30 cellular contexts compared by ENCODE assay signal in the genomic region with DNA sequence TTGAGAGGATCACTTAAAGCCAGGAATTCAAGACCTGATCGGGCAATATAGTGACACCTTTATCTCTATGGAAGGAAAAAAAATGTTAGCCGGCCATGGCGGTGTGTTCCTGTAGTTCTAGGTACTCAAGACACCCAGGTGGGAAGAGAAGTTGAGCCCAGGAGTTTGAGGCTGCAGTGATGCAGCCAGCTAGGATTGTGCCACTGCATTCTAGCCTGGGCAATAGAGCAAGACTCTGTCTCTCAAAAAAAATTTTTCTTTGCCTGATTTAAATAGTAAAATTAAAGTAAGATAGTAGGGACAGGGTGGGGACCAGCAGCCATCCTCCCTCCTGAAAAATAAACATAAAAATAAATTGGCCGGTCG. TPM values are rescaled to one million over a fixed set of nuclear protein-coding genes. Genes with fewer than 3 reads are reported as not detected.
DNase-seq lines count a peak whose midpoint lies in the region; ATAC-seq, FAIRE-seq and TF ChIP-seq lines count a peak whose summit lies in the region.
"Had no signal": no experiment of that assay in that cellular context is flagged by ENCODE, and none has a peak within 500 bp of the region (broad histone marks: within the 10 kb centered on the region; RNA-seq: fewer than 3 reads in every experiment).

No MANE protein-coding gene starts in this region.

- peak overlapping the region; percentile 88; the same call in 1 of the 2 replicates for H2BK12ac ChIP-seq in H1 (ENCODE audit: low read depth, low read length)

- H2BK120ac ChIP-seq in H1 (replicated peaks; ENCODE audit: low read depth, low read length) (peak overlapping the region; percentile 64), mesendoderm (ENCODE audit: low read depth, low read length) (no peak overlapping the region)

- H3K36me3 ChIP-seq in breast epithelium (no peaks in the 10 kb centered on the region), H1 (ENCODE audit: control insufficient read depth in 2 of 4, insufficient read depth in 4 of 4, low read length in 3 of 4) (peaks cover 0 to 15% (median 0%) of the 10 kb centered on the region in 4 experiments; a peak in 3 of 8 replicates), mesendoderm (ENCODE audit: control insufficient read depth, insufficient read depth, low read length) (no peaks in the 10 kb centered on the region), vagina (no peaks in the 10 kb centered on the region), gastroesophageal sphincter (no peaks in the 10 kb centered on the region)
- H3K36me3 ChIP-seq: heart left ventricle, left ventricle myocardium inferior, neural progenitor cell had no signal

- ATAC-seq in GM19351 (IDR thresholded peaks at IDR 0.05; ENCODE audit: unreplicated experiment) (no peak), gastroesophageal sphincter (no peak), left ventricle myocardium superior (no peak)
- ATAC-seq: GM12878; stimulated activated memory B cell treated with anti-CD40 and anti-IgM and Interleukin-4, amounts not matched to agents 10 μg/mL and 1 μg/mL and 100 μg/mL, for 72 hours had no signal

- no TSS peak for BruUV-seq in MCF 10A (replicated peaks; lab: Mats Ljungman, UMichigan)

- H3K4me3 Mint-ChIP-seq in MCF 10A (ENCODE audit: unreplicated experiment): no peak overlapping the region
- H3K4me3 Mint-ChIP-seq: activated naive CD8-positive, alpha-beta T cell treated with anti-CD3 and anti-CD28 coated beads, Interleukin-2, amount 10 ng/mL, durations not matched to agents 7 days and 5 days; B cell; neural progenitor cell; stimulated activated memory B cell treated with anti-CD40 and anti-IgM and Interleukin-4, amounts not matched to agents 10 μg/mL and 1 μg/mL and 100 μg/mL, for 72 hours had no signal

- H3K4me2 ChIP-seq in H1 (ENCODE audit: insufficient read depth in 1 of 2, low read depth in 2 of 2, low read length in 2 of 2): peak overlapping the region; percentile 60 to 80; a peak in 3 of 4 replicates
- no peak overlapping the region for H3K4me2 ChIP-seq in mesendoderm (ENCODE audit: low read length)

- no peaks in the 10 kb centered on the region for H3K9me3 ChIP-seq in breast epithelium
- H3K9me3 ChIP-seq in H1 (ENCODE audit: insufficient read depth in 2 of 2, low read depth in 1 of 2, low read length in 1 of 2): peaks cover 3 to 6% of the 10 kb centered on the region in 2 experiments; a peak in 1 of 4 replicates
- no peaks in the 10 kb centered on the region for H3K9me3 ChIP-seq in vagina
- H3K9me3 ChIP-seq in gastroesophageal sphincter: no peaks in the 10 kb centered on the region
- H3K9me3 ChIP-seq: body of pancreas had no signal

- peaks cover 46% of the 10 kb centered on the region for H3K4me1 Mint-ChIP-seq in MCF 10A (ENCODE audit: insufficient read depth, unreplicated experiment)
- H3K4me1 Mint-ChIP-seq: activated naive CD8-positive, alpha-beta T cell treated with anti-CD3 and anti-CD28 coated beads, Interleukin-2, amount 10 ng/mL, durations not matched to agents 7 days and 5 days; B cell; stimulated activated memory B cell treated with anti-CD40 and anti-IgM and Interleukin-4, amounts not matched to agents 10 μg/mL and 1 μg/mL and 100 μg/mL, for 72 hours had no signal

- no peak overlapping the region for H2AK5ac ChIP-seq in H1 (ENCODE audit: low read depth, low read length)
- H2AK5ac ChIP-seq in mesendoderm (ENCODE audit: low read length): no peak overlapping the region

- no peaks in the 10 kb centered on the region for H3K36me3 Mint-ChIP-seq in MCF 10A (ENCODE audit: insufficient read depth, unreplicated experiment)
- H3K36me3 Mint-ChIP-seq: neural progenitor cell; stimulated activated memory B cell treated with anti-CD40 and anti-IgM and Interleukin-4, amounts not matched to agents 10 μg/mL and 1 μg/mL and 100 μg/mL, for 72 hours had no signal

- no peak for TF ChIP-seq RAD21 in H1 (IDR thresholded peaks at IDR 0.05 in 1 of 2, conservative IDR thresholded peaks at IDR 0.05 in 1 of 2; ENCODE audit: low read depth in 2 of 2, low read length in 2 of 2)

- TF ChIP-seq CTCF in MCF 10A (IDR thresholded peaks at IDR 0.05; ENCODE audit: unreplicated experiment): no peak
- TF ChIP-seq CTCF in breast epithelium (IDR thresholded peaks at IDR 0.05): no peak
- TF ChIP-seq CTCF in H1 (IDR thresholded peaks at IDR 0.05; ENCODE audit: control extremely low read depth in 1 of 3, insufficient read depth in 1 of 3, low read depth in 1 of 3, low read length in 3 of 3): no peak
- TF ChIP-seq CTCF in vagina (IDR thresholded peaks at IDR 0.05): no peak
- no peak for TF ChIP-seq CTCF in gastroesophageal sphincter (IDR thresholded peaks at IDR 0.05)

- H4K91ac ChIP-seq in H1 (replicated peaks; ENCODE audit: insufficient read length, low read length): peak overlapping the region; percentile 30

- no peak overlapping the region for H3K4me3 ChIP-seq in breast epithelium
- peak overlapping the region in 2 of 4 experiments; percentile 47 to 60; a peak in 3 of 8 replicates for H3K4me3 ChIP-seq in H1 (ENCODE audit: extremely low read depth in 1 of 4, insufficient read depth in 2 of 4, low read depth in 3 of 4, low read length in 4 of 4)
- H3K4me3 ChIP-seq in mesendoderm (ENCODE audit: low read length): no peak overlapping the region
- H3K4me3 ChIP-seq in vagina: no peak overlapping the region
- H3K4me3 ChIP-seq in gastroesophageal sphincter: no peak overlapping the region
- H3K4me3 ChIP-seq: body of pancreas, GM12878, left ventricle myocardium inferior, neural progenitor cell had no signal

- POLR2A ChIA-PET in MCF 10A (lab: Yijun Ruan, JAX): interaction anchor here (1.4 to 7.8 kb wide), 3 partner anchors 9 to 86 kb away, joined by 4 to 69 read pairs (median 5); partner anchors contain the start of genes NUP54 and SCARB2
- POLR2A ChIA-PET in H1 (lab: Charles Lee; ENCODE audit: partially characterized antibody): interaction anchor here (1.9 kb wide), 1 partner anchor 72 kb away, joined by 4 read pairs; the partner anchor contains the start of gene STBD1

- H3K9me3 Mint-ChIP-seq in MCF 10A (ENCODE audit: unreplicated experiment): peaks cover 7% of the 10 kb centered on the region
- H3K9me3 Mint-ChIP-seq: activated T-helper 2 cell treated with anti-CD3 and anti-CD28 coated beads, Interferon-gamma antibody, Interleukin-2, Interleukin-4, amounts not matched to agents 10 μg/mL and 5 μg/mL and 100 μg/mL, durations not matched to agents 14 hours and 24 hours and 36 hours had no signal

- no peaks in the 10 kb centered on the region for H3K23me2 ChIP-seq in H1 (ENCODE audit: low read depth, low read length)

- TF ChIP-seq POLR2A in breast epithelium (IDR thresholded peaks at IDR 0.05) (no peak), H1 (IDR thresholded peaks at IDR 0.05; ENCODE audit: control extremely low read depth in 1 of 2, low read depth in 2 of 2, low read length in 2 of 2) (no peak), vagina (IDR thresholded peaks at IDR 0.05) (no peak), gastroesophageal sphincter (IDR thresholded peaks at IDR 0.05) (no peak)

- CTCF ChIA-PET in MCF 10A (lab: Yijun Ruan, JAX) (no interaction called here), H1 (lab: Charles Lee; ENCODE audit: partially characterized antibody) (interaction anchor here (0.8 to 1.9 kb wide), 4 partner anchors 12 to 143 kb away, joined by 3 to 7 read pairs (median 4); no protein-coding TSS in a partner anchor)

- no peaks in the 10 kb centered on the region for H3K79me1 ChIP-seq in H1 (ENCODE audit: low read depth, low read length)
- no peaks in the 10 kb centered on the region for H3K79me1 ChIP-seq in mesendoderm (ENCODE audit: low read length)

- H2AFZ ChIP-seq in H1 (ENCODE audit: low read length): no peak overlapping the region

- H3K79me2 ChIP-seq in H1 (ENCODE audit: control insufficient read depth in 1 of 2, insufficient read depth in 2 of 2, low read length in 2 of 2): peaks cover 0 to 12% of the 10 kb centered on the region in 2 experiments; a peak in 1 of 4 replicates
- no peaks in the 10 kb centered on the region for H3K79me2 ChIP-seq in mesendoderm (ENCODE audit: control insufficient read depth, insufficient read depth, low read length)

- peak overlapping the region in 1 of 2 donors; percentile 29 for H3K27ac ChIP-seq in breast epithelium
- no peak overlapping the region for H3K27ac ChIP-seq in H1 (ENCODE audit: low read depth, low read length)
- H3K27ac ChIP-seq in mesendoderm (ENCODE audit: low read depth, low read length): no peak overlapping the region
- peak overlapping the region; percentile 50 for H3K27ac ChIP-seq in vagina
- no peak overlapping the region for H3K27ac ChIP-seq in gastroesophageal sphincter
- H3K27ac ChIP-seq: heart left ventricle, left ventricle myocardium inferior, neural progenitor cell had no signal

- no peak overlapping the region for H3K18ac ChIP-seq in H1 (ENCODE audit: extremely low read depth, low read length)
- H3K18ac ChIP-seq in mesendoderm (ENCODE audit: low read length): peak overlapping the region; percentile 76

- H3K56ac ChIP-seq in H1 (replicated peaks; ENCODE audit: insufficient read length, low read depth, low read length) (no peak overlapping the region), mesendoderm (ENCODE audit: low read length) (no peak overlapping the region)

- H3K27ac Mint-ChIP-seq in MCF 10A (ENCODE audit: low read depth, unreplicated experiment): peak overlapping the region; percentile 83
- H3K27ac Mint-ChIP-seq: activated naive CD8-positive, alpha-beta T cell treated with anti-CD3 and anti-CD28 coated beads, Interleukin-2, amount 10 ng/mL, durations not matched to agents 7 days and 5 days; activated T-helper 2 cell treated with anti-CD3 and anti-CD28 coated beads, Interferon-gamma antibody, Interleukin-2, Interleukin-4, amounts not matched to agents 10 μg/mL and 5 μg/mL and 100 μg/mL, durations not matched to agents 14 hours and 24 hours and 36 hours; B cell; stimulated activated memory B cell treated with anti-CD40 and anti-IgM and Interleukin-4, amounts not matched to agents 10 μg/mL and 1 μg/mL and 100 μg/mL, for 72 hours had no signal

- 0 out of 2 replicates have a peak overlapping the region, but pooled peaks have one; percentile 73 for H2BK5ac ChIP-seq in H1 (ENCODE audit: low read depth, low read length)
- H2BK5ac ChIP-seq in mesendoderm (ENCODE audit: low read length): no peak overlapping the region

- H4K8ac ChIP-seq in H1 (ENCODE audit: extremely low read depth, insufficient read depth, low read length) (peak overlapping the region; percentile 69; the same call in 1 of the 2 replicates), mesendoderm (ENCODE audit: low read depth, low read length) (no peak overlapping the region)

- H4K20me1 ChIP-seq in H1 (replicated peaks in 1 of 2; ENCODE audit: control insufficient read depth in 1 of 2, insufficient read depth in 2 of 2, low read length in 2 of 2): no peaks in the 10 kb centered on the region

- FAIRE-seq in H1 (lab: Jason Lieb, UNC): no peak
- FAIRE-seq: colon, endometrium, GM12878, small intestine had no signal

- TF ChIP-seq EP300 in H1 (IDR thresholded peaks at IDR 0.05; ENCODE audit: borderline replicate concordance in 1 of 2, low read depth in 2 of 2, low read length in 2 of 2) (no peak), gastroesophageal sphincter (IDR thresholded peaks at IDR 0.05) (no peak)

- DNase-seq in MCF 10A (ENCODE audit: unreplicated experiment) (no peak), breast epithelium (ENCODE audit: low spot score in 2 of 2) (no peak), H1 (ENCODE audit: low read depth in 1 of 2, low spot score in 2 of 2) (no peak), mesendoderm (no peak), vagina (ENCODE audit: extremely low spot score in 2 of 2) (no peak), left ventricle myocardium superior (no peak)
- DNase-seq: activated CD4-positive, alpha-beta T cell treated with anti-CD3 and anti-CD28 coated beads for 48 hours; activated naive CD8-positive, alpha-beta T cell treated with anti-CD3 and anti-CD28 coated beads, Interleukin-2, amount 10 ng/mL, durations not matched to agents 7 days and 5 days; body of pancreas; COR-L47; DMS79 treated with DMSO at 0.1 percent for 48 hours; HCEC 1CT; heart left ventricle; left ventricle myocardium inferior; NCI-H1105; NCI-H2081 treated with DMSO at 0.1 percent for 48 hours; NCI-H446 treated with DMSO at 0.1 percent for 48 hours; SHP77 treated with DMSO at 0.1 percent for 48 hours; small intestine had no signal

- H4K5ac ChIP-seq in H1 (ENCODE audit: insufficient read length, low read depth, low read length) (peak overlapping the region; percentile 29), mesendoderm (ENCODE audit: low read length) (no peak overlapping the region)

- 0 out of 2 replicates have a peak overlapping the region, but pooled peaks have one; percentile 43 for H2BK20ac ChIP-seq in H1 (ENCODE audit: low read length)

- H3K9ac ChIP-seq in H1 (replicated peaks in 1 of 4; ENCODE audit: extremely low read depth in 1 of 4, low read depth in 3 of 4, low read length in 3 of 4): no peak overlapping the region
- H3K9ac ChIP-seq in mesendoderm (ENCODE audit: low read length): no peak overlapping the region
- H3K9ac ChIP-seq: neural progenitor cell had no signal

- H3K14ac ChIP-seq in H1 (ENCODE audit: insufficient read length): no peak overlapping the region

- H3K4ac ChIP-seq in H1 (replicated peaks; ENCODE audit: insufficient read length, low read depth, low read length): no peak overlapping the region
- H3K4ac ChIP-seq in mesendoderm (ENCODE audit: low read depth, low read length): no peak overlapping the region

- 91% methylated on average over 5 of the region's 5 CpGs; no CpG with 5 or more reads in 1 of the 2 experiments for WGBS in H1 (ENCODE audit: extremely low coverage in 1 of 2, insufficient coverage in 1 of 2, insufficient read length in 1 of 2, insufficient replicate concordance in 2 of 2, low coverage in 1 of 2, low lambda C conversion rate in 2 of 2, missing lambda C conversion rate in 1 of 2), 2 experiments
- WGBS in mesendoderm (ENCODE audit: extremely low coverage, insufficient coverage, low lambda C conversion rate): no CpG with 5 or more reads among the region's 5 CpGs
- WGBS in gastroesophageal sphincter (ENCODE audit: low coverage in 1 of 2), 2 donors: 100% methylated on average over 1 to 2 of the region's 5 CpGs

- H3K27me3 ChIP-seq in breast epithelium: no peaks in the 10 kb centered on the region
- H3K27me3 ChIP-seq in H1 (replicated peaks in 1 of 4; ENCODE audit: control insufficient read depth in 3 of 4, extremely low read depth in 1 of 4, insufficient read depth in 3 of 4, low read length in 3 of 4): no peaks in the 10 kb centered on the region
- H3K27me3 ChIP-seq in mesendoderm (ENCODE audit: insufficient read depth, low read length, poor library complexity): no peaks in the 10 kb centered on the region
- H3K27me3 ChIP-seq in vagina: no peaks in the 10 kb centered on the region
- no peaks in the 10 kb centered on the region for H3K27me3 ChIP-seq in gastroesophageal sphincter
- H3K27me3 ChIP-seq: body of pancreas, heart left ventricle, neural progenitor cell had no signal

- H2BK15ac ChIP-seq in H1 (ENCODE audit: low read length) (no peak overlapping the region), mesendoderm (replicated peaks; ENCODE audit: low read depth) (no peak overlapping the region)

- intact Hi-C loops in MCF 10A (cut with micrococcal nuclease): no loop called here
- intact Hi-C loops in breast epithelium (cut with DNase I; ENCODE audit: low total_unique reads): no loop called here
- intact Hi-C loops in vagina (cut with DNase I): no loop called here
- intact Hi-C loops in left ventricle myocardium superior (cut with micrococcal nuclease): no loop called here

- no peaks in the 10 kb centered on the region for H3K27me3 Mint-ChIP-seq in MCF 10A (ENCODE audit: insufficient read depth, unreplicated experiment)

- no peaks in the 10 kb centered on the region for H3K4me1 ChIP-seq in breast epithelium
- H3K4me1 ChIP-seq in H1 (replicated peaks in 1 of 4; ENCODE audit: control insufficient read depth in 3 of 4, insufficient read depth in 4 of 4, low read length in 3 of 4): peaks cover 3 to 9% (median 5%) of the 10 kb centered on the region in 4 experiments; a peak in 6 of 7 replicates
- peaks cover 3% of the 10 kb centered on the region for H3K4me1 ChIP-seq in mesendoderm (ENCODE audit: control insufficient read depth, low read depth, low read length)
- peaks cover 18% of the 10 kb centered on the region for H3K4me1 ChIP-seq in vagina
- peaks cover 0 to 22% (median 0%) of the 10 kb centered on the region in 3 donors for H3K4me1 ChIP-seq in gastroesophageal sphincter

- no peak overlapping the region for H3K23ac ChIP-seq in H1 (ENCODE audit: insufficient read length)
- no peak overlapping the region for H3K23ac ChIP-seq in mesendoderm (ENCODE audit: low read length)

RNA-seq across cellular contexts. Expression of gene FAM47E, which starts 16.9 kb away (rescaled TPM):
- total RNA-seq in MCF 10A (2022): 1.0 TPM in 2 replicates
- total RNA-seq in breast epithelium: 10 to 100 TPM in 1 of 3 donors, 1 to 10 TPM in 2; 6.1 to 17.9 (median 9.5) TPM
- 1.3 and 1.7 TPM in 2 replicates for total RNA-seq in H1 (2021; fragmentation: NEBNext Ultra II Directional; extraction: Animal tissue kit (Norgen Biotek cat#: 25700))
- 1.2 and 1.4 TPM in 2 replicates for polyA plus RNA-seq in H1 (2011; rRNA removed)
- polyA plus RNA-seq in H1 (2011; cell fraction: cytosol; rRNA removed): 1.7 TPM
- polyA plus RNA-seq in H1 (2011; cell fraction: nucleus; rRNA removed): 1.4 TPM
- polyA plus RNA-seq in H1 (2012, experiment 1 of 2): 0.86 to 1.4 TPM (median 0.93 TPM) in 4 replicates
- not detected for polyA plus RNA-seq in H1 (2012, experiment 2 of 2)
- 1.1 TPM for polyA plus RNA-seq in H1 (2013, experiment 1 of 2)
- 0.85 TPM for polyA plus RNA-seq in H1 (2013, experiment 2 of 2)
- 1.1 and 1.3 TPM in 2 replicates for polyA minus RNA-seq in H1 (2011; rRNA and poly(A)+ RNA removed)
- polyA minus RNA-seq in H1 (2011; cell fraction: cytosol; rRNA and poly(A)+ RNA removed): 1.2 TPM
- polyA minus RNA-seq in H1 (2011; cell fraction: nucleus; rRNA and poly(A)+ RNA removed): 2.1 TPM
- polyA plus RNA-seq in mesendoderm (2013, experiment 1 of 2): 0.41 TPM
- polyA plus RNA-seq in mesendoderm (2013, experiment 2 of 2): 0.31 TPM
- total RNA-seq in vagina: 0.49 TPM
- 1 to 10 TPM; 1.1 to 6.2 (median 4.0) TPM for total RNA-seq in gastroesophageal sphincter
- 2.4 TPM for total RNA-seq in left ventricle myocardium superior
- total RNA-seq: activated T-helper 2 cell treated with anti-CD3 and anti-CD28 coated beads, Interferon-gamma antibody, Interleukin-2, Interleukin-4, amounts not matched to agents 10 μg/mL and 5 μg/mL and 100 μg/mL, durations not matched to agents 14 hours and 24 hours and 36 hours; GM12878; HT1080; T-helper 1 cell treated with Interleukin-12 subunit alpha and Interleukin-12 subunit beta and Interleukin-4 antibody, amounts not matched to agents 30 ng/mL and 1 ng/mL, for 36 hours had no signal

RNA-seq across cellular contexts. Expression of gene SCARB2, which starts 21.0 kb away (rescaled TPM):
- total RNA-seq in MCF 10A (2022): 67.2 and 71.4 TPM in 2 replicates
- total RNA-seq in breast epithelium: 100 to 1,000 TPM; 148 to 231 (median 160) TPM
- total RNA-seq in H1 (2021; fragmentation: NEBNext Ultra II Directional; extraction: Animal tissue kit (Norgen Biotek cat#: 25700)): 35.7 and 40.2 TPM in 2 replicates
- 13.8 and 18.5 TPM in 2 replicates for polyA plus RNA-seq in H1 (2011; rRNA removed)
- 19.7 TPM for polyA plus RNA-seq in H1 (2011; cell fraction: cytosol; rRNA removed)
- polyA plus RNA-seq in H1 (2011; cell fraction: nucleus; rRNA removed): 20.4 TPM
- polyA plus RNA-seq in H1 (2012, experiment 1 of 2): 30.9 to 44.6 TPM (median 38.5 TPM) in 4 replicates
- 3.6 TPM for polyA plus RNA-seq in H1 (2012, experiment 2 of 2)
- 45.4 TPM for polyA plus RNA-seq in H1 (2013, experiment 1 of 2)
- polyA plus RNA-seq in H1 (2013, experiment 2 of 2): 48.9 TPM
- 74.3 and 94.4 TPM in 2 replicates for polyA minus RNA-seq in H1 (2011; rRNA and poly(A)+ RNA removed)
- 37.0 TPM for polyA minus RNA-seq in H1 (2011; cell fraction: cytosol; rRNA and poly(A)+ RNA removed)
- polyA minus RNA-seq in H1 (2011; cell fraction: nucleus; rRNA and poly(A)+ RNA removed): 50.5 TPM
- 16.2 TPM for polyA plus RNA-seq in mesendoderm (2013, experiment 1 of 2)
- polyA plus RNA-seq in mesendoderm (2013, experiment 2 of 2): 16.6 TPM
- total RNA-seq in vagina: 156 TPM
- 100 to 1,000 TPM; 121 to 169 (median 130) TPM for total RNA-seq in gastroesophageal sphincter
- 91.4 TPM for total RNA-seq in left ventricle myocardium superior
